Comparison of ENCODE assay signal across 13 cellular contexts in genomic region chr4:166838975-166839614, GRCh38.
A peak's percentile ranks its signal among the peaks of the same experiment; 100 is the strongest.
DNase-seq lines count a peak whose midpoint lies in the region; ATAC-seq and TF ChIP-seq lines count a peak whose summit lies in the region.
"Had no signal": no experiment of that assay in that cellular context is flagged by ENCODE, and none has a peak within 500 bp of the region (broad histone marks: within the 10 kb centered on the region; RNA-seq: fewer than 3 reads in every experiment).

No MANE protein-coding gene starts in this region.

- H3K4me3 Mint-ChIP-seq in activated naive CD8-positive, alpha-beta T cell treated with anti-CD3 and anti-CD28 coated beads for 36 hours, result no peak overlapping the region

- DNase-seq in lower lobe of right lung (no peak), GF-D8 (lab: John Stamatoyannopoulos, UW) (no peak)
- no peak for DNase-seq in activated naive CD8-positive, alpha-beta T cell treated with anti-CD3 and anti-CD28 coated beads for 36 hours
- DNase-seq: activated CD4-positive, alpha-beta T cell treated with anti-CD3 and anti-CD28 coated beads for 48 hours; NCI-H1092 treated with DMSO at 0.1 percent for 48 hours; NCI-H82; SK-N-SH; substantia nigra had no signal

- no peaks in the 10 kb centered on the region for H3K36me3 ChIP-seq in lower lobe of right lung

- ATAC-seq in GM18517 (IDR thresholded peaks at IDR 0.05; ENCODE audit: unreplicated experiment) (peak; percentile 75), GM21381 (IDR thresholded peaks at IDR 0.05; ENCODE audit: unreplicated experiment) (peak; percentile 64), HG02943 (IDR thresholded peaks at IDR 0.05; ENCODE audit: low read depth, unreplicated experiment) (peak; percentile 65), HG03565 (IDR thresholded peaks at IDR 0.05; ENCODE audit: unreplicated experiment) (peak; percentile 42), lower lobe of right lung (no peak), HG03521 (IDR thresholded peaks at IDR 0.05; ENCODE audit: unreplicated experiment) (no peak)

- H3K27me3 ChIP-seq in lower lobe of right lung (ENCODE audit: low read depth), result no peaks in the 10 kb centered on the region

- H3K4me3 ChIP-seq in lower lobe of right lung, result no peak overlapping the region

- no peaks in the 10 kb centered on the region for H3K27me3 Mint-ChIP-seq in activated naive CD8-positive, alpha-beta T cell treated with anti-CD3 and anti-CD28 coated beads for 36 hours

- no peak for TF ChIP-seq CTCF in lower lobe of right lung (IDR thresholded peaks at IDR 0.05)

- no peaks in the 10 kb centered on the region for H3K36me3 Mint-ChIP-seq in activated naive CD8-positive, alpha-beta T cell treated with anti-CD3 and anti-CD28 coated beads for 36 hours

- H3K9me3 Mint-ChIP-seq in activated naive CD8-positive, alpha-beta T cell treated with anti-CD3 and anti-CD28 coated beads for 36 hours, result peaks cover 8% of the 10 kb centered on the region

- H3K27ac ChIP-seq in lower lobe of right lung, result no peak overlapping the region

- no peaks in the 10 kb centered on the region for H3K4me1 Mint-ChIP-seq in activated naive CD8-positive, alpha-beta T cell treated with anti-CD3 and anti-CD28 coated beads for 36 hours

- intact Hi-C loops in lower lobe of right lung (cut with DNase I), result no loop called here

- no peak overlapping the region for H3K27ac Mint-ChIP-seq in activated naive CD8-positive, alpha-beta T cell treated with anti-CD3 and anti-CD28 coated beads for 36 hours

- H3K4me1 ChIP-seq in lower lobe of right lung, result no peaks in the 10 kb centered on the region

- H3K9me3 ChIP-seq in lower lobe of right lung, result no peaks in the 10 kb centered on the region
- H3K9me3 ChIP-seq: SK-N-SH had no signal

Comparison
In these comparisons a context has a peak if more than half of its experiments do, and no peak if none do; other contexts are left out.
1. ATAC-seq: peak in GM18517 (single experiment), GM21381 (single experiment), HG02943 (single experiment) and HG03565 (single experiment); none in lower lobe of right lung (0 of 2) and HG03521 (single experiment).